ENCODE assay signal across 8 cellular contexts in the genomic region with DNA sequence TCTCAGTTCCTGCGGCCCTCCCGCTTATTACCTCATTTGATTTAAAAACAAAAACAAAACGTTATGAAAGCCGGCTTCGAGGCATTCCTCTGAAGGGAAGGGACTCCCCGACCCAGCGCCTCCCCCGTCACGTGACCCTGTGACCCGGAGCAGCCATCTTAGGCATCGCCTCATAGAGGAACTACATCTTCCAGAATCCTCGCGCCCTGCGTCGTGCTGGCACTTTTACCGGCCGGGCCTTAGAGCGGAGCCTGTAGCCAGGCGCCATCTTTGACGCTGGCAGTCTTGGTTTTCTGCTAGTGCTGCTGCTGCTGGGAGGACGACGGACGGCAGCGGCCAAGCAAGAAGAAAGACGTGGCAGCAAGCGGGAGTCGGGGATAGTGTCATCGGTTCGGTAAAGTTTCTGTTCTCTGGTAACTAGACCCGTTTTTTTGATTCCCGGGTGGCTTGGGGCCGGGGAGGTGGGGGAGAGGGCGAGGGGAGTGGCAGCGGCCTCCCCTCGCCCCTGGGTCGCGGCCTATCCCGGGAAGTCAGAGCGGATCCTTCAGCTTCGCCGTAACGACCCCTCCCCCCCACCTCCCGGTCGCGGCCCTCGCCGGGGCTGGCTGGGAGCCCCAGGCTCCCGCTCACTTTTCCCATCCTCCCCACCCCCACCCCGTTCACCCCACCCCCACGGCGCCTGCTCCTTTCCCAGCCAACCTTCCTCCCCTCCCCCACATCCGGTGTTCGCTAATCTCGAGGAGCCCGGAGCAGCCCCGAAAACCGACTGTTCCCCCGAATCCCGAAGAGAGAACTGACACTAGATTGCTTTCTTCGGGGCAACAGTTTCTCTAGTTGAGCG. TPM values are rescaled to one million over a fixed set of nuclear protein-coding genes. Genes with fewer than 3 reads are reported as not detected.
DNase-seq lines count a peak whose midpoint lies in the region; ATAC-seq, FAIRE-seq and TF ChIP-seq lines count a peak whose summit lies in the region.

A gene with protein sequence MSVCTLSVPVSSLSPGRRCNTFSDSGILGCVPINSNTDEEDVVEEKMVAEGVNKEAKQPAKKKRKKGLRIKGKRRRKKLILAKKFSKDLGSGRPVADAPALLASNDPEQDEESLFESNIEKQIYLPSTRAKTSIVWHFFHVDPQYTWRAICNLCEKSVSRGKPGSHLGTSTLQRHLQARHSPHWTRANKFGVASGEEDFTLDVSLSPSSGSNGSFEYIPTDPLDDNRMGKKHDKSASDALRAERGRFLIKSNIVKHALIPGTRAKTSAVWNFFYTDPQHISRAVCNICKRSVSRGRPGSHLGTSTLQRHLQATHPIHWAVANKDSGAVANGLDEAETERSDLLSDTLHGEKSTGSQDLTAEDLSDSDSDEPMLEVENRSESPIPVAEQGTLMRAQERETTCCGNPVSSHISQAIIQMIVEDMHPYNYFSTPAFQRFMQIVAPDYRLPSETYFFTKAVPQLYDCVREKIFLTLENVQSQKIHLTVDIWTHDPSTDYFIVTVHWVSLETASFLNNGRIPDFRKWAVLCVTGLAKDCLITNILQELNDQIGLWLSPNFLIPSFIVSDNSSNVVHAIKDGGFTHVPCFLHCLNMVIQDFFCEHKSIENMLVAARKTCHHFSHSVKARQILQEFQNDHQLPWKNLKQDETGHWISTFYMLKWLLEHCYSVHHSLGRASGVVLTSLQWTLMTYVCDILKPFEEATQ (N-terminal part only) (plus strand): TSS at position 242 of the 841 bp plus-strand sequence. CDS start 1,900 bp downstream, outside the sequence.
TSS of gene ZC3H11A (plus strand) at position 242 of the 841 bp plus-strand sequence. CDS start 21,448 bp downstream, outside the sequence.

- dilution Hi-C loops in mammary epithelial cell (cut with HindIII; ENCODE audit: low sequenced_read_pairs), result loop anchor here (5.0 kb wide), 1 partner anchor 143 kb away; no protein-coding TSS in a partner anchor

- H3K36me3 ChIP-seq in ACC112 (ENCODE audit: insufficient read depth, low read length) (peaks cover 36% of the 10 kb centered on the region), WERI-Rb-1 (peaks cover 46% of the 10 kb centered on the region), mammary epithelial cell (ENCODE audit: insufficient read depth, low read length) (peaks cover 9% of the 10 kb centered on the region), iPS-20b (ENCODE audit: insufficient read depth, low read depth, low read length) (peaks cover 39% of the 10 kb centered on the region), small intestine (ENCODE audit: control insufficient read depth in 2 of 2, insufficient read depth in 2 of 2, low read length in 2 of 2) (no peaks in the 10 kb centered on the region)

- intact Hi-C loops in mammary epithelial cell (cut with micrococcal nuclease), result loop anchor here (1.0 to 5.0 kb wide), 4 partner anchors 27 to 291 kb away; no protein-coding TSS in a partner anchor

- no peaks in the 10 kb centered on the region for H3K27me3 ChIP-seq in ACC112 (ENCODE audit: insufficient read depth, low read length)
- no peaks in the 10 kb centered on the region for H3K27me3 ChIP-seq in WERI-Rb-1 (ENCODE audit: insufficient read depth, low read depth, severe bottlenecking)
- no peaks in the 10 kb centered on the region for H3K27me3 ChIP-seq in mammary epithelial cell (ENCODE audit: insufficient read depth, low read length)
- no peaks in the 10 kb centered on the region for H3K27me3 ChIP-seq in iPS-20b (ENCODE audit: insufficient read depth, low read length)
- H3K27me3 ChIP-seq in small intestine (ENCODE audit: control insufficient read depth in 2 of 2, insufficient read depth in 2 of 2, low read length in 2 of 2), result no peaks in the 10 kb centered on the region

- H2AFZ ChIP-seq in ACC112 (ENCODE audit: low read length, unreplicated experiment) (peak within 1 kb of the TSS; percentile 62), mammary epithelial cell (ENCODE audit: low read depth, low read length) (peak within 1 kb of the TSS; percentile 59)

- H3K4me1 ChIP-seq in ACC112 (ENCODE audit: control insufficient read depth, insufficient read depth, low read length, unreplicated experiment), result peaks cover 39% of the 10 kb centered on the region
- peaks cover 25% of the 10 kb centered on the region for H3K4me1 ChIP-seq in mammary epithelial cell (ENCODE audit: insufficient read depth, low read length)
- H3K4me1 ChIP-seq in iPS-20b (ENCODE audit: insufficient read depth, low read length), result peaks cover 12% of the 10 kb centered on the region
- peaks cover 8 to 22% of the 10 kb centered on the region in 2 donors for H3K4me1 ChIP-seq in small intestine (ENCODE audit: control insufficient read depth in 2 of 2, insufficient read depth in 1 of 2, low read depth in 1 of 2, low read length in 1 of 2)

- in situ Hi-C loops in mammary epithelial cell (cut with MboI; ENCODE audit: low sequenced_read_pairs in 2 of 2), result loop anchor here in 1 of 2 donors (10.0 kb wide), 1 partner anchor 91 kb away; no protein-coding TSS in a partner anchor

- H3K79me2 ChIP-seq in ACC112 (ENCODE audit: control insufficient read depth, insufficient read depth, low read length, unreplicated experiment) (peaks cover 48% of the 10 kb centered on the region), mammary epithelial cell (ENCODE audit: insufficient read depth, low read length) (peaks cover 47% of the 10 kb centered on the region)

- peak; percentile 99 for DNase-seq in NCI-H2227 (lab: John Stamatoyannopoulos, UW; ENCODE audit: unreplicated experiment)
- DNase-seq in WERI-Rb-1, result peak; percentile 100
- DNase-seq in mammary epithelial cell, result peak; percentile 99
- DNase-seq in small intestine, result peak; percentile 99

- peaks cover 8% of the 10 kb centered on the region for H4K20me1 ChIP-seq in mammary epithelial cell (ENCODE audit: insufficient read depth, low read length)

- H3K27ac ChIP-seq in ACC112 (ENCODE audit: low read depth, low read length), result peak within 1 kb of the TSS; percentile 94
- peak within 1 kb of the TSS; percentile 96 for H3K27ac ChIP-seq in WERI-Rb-1
- H3K27ac ChIP-seq in mammary epithelial cell (ENCODE audit: insufficient read depth, low read depth, low read length), result peak within 1 kb of the TSS; percentile 94
- peak within 1 kb of the TSS; percentile 100 for H3K27ac ChIP-seq in iPS-20b (ENCODE audit: low read length)
- H3K27ac ChIP-seq in small intestine (ENCODE audit: low read depth in 1 of 2, low read length in 1 of 2), result peak within 1 kb of the TSS; percentile 58 to 88

- CTCF ChIA-PET in mammary epithelial cell (lab: Charles Lee; ENCODE audit: low non-redundant PET), result no interaction called here

- WGBS in mammary epithelial cell (ENCODE audit: low coverage, missing lambda C conversion rate), result under 1% methylated on average over 20 of the region's 61 CpGs
- 0% methylated on average over 45 to 61 of the region's 61 CpGs for WGBS in small intestine, 3 donors

- H3K9me3 ChIP-seq in WERI-Rb-1 (ENCODE audit: severe bottlenecking) (no peaks in the 10 kb centered on the region), mammary epithelial cell (replicated peaks; ENCODE audit: insufficient read depth, low read length) (no peaks in the 10 kb centered on the region), iPS-20b (ENCODE audit: insufficient read depth, low read depth, low read length) (peaks cover 3% of the 10 kb centered on the region; the same call in 1 of the 2 replicates), small intestine (ENCODE audit: control insufficient read depth, low read depth) (no peaks in the 10 kb centered on the region)

- H3K4me3 ChIP-seq in ACC112 (ENCODE audit: low read depth, low read length), result peak within 1 kb of the TSS; percentile 100
- peak within 1 kb of the TSS; percentile 78 for H3K4me3 ChIP-seq in WERI-Rb-1 (ENCODE audit: low read depth, low read length)
- H3K4me3 ChIP-seq in mammary epithelial cell (replicated peaks in 1 of 3; ENCODE audit: insufficient read depth in 1 of 3, low read depth in 2 of 3, low read length in 3 of 3), result peak within 1 kb of the TSS; percentile 46 to 84 (median 67)
- peak within 1 kb of the TSS; percentile 98 for H3K4me3 ChIP-seq in iPS-20b (ENCODE audit: low read length)
- peak within 1 kb of the TSS; percentile 65 to 86 for H3K4me3 ChIP-seq in small intestine (ENCODE audit: low read depth in 1 of 2, low read length in 2 of 2)

- H3K9ac ChIP-seq in mammary epithelial cell (ENCODE audit: insufficient read depth, low read length) (peak within 1 kb of the TSS; percentile 97), iPS-20b (ENCODE audit: low read depth, low read length) (peak within 1 kb of the TSS; percentile 100)

- peak; percentile 95 for ATAC-seq in GM18873 (IDR thresholded peaks at IDR 0.05; ENCODE audit: low FRiP score, unreplicated experiment)
- ATAC-seq in HG03139 (IDR thresholded peaks at IDR 0.05; ENCODE audit: unreplicated experiment), result peak; percentile 96

- TF ChIP-seq CTCF in WERI-Rb-1 (IDR thresholded peaks at IDR 0.05; ENCODE audit: low read depth, low read length) (no peak), mammary epithelial cell (conservative IDR thresholded peaks at IDR 0.05 in 1 of 2, IDR thresholded peaks at IDR 0.05 in 1 of 2; ENCODE audit: extremely low read depth in 1 of 2, insufficient read depth in 1 of 2, low read depth in 1 of 2, low read length in 2 of 2) (no peak)

- FAIRE-seq in small intestine (lab: Jason Lieb, UNC), result no peak

- no TSS peak for BruUV-seq in mammary epithelial cell (replicated peaks; lab: Mats Ljungman, UMichigan)

- H3K4me2 ChIP-seq in mammary epithelial cell (ENCODE audit: insufficient read depth, low read depth, low read length), result peak within 1 kb of the TSS; percentile 96

RNA-seq across cellular contexts. Expression of the first gene that starts in this region (rescaled TPM):
- total RNA-seq in mammary epithelial cell, result 10 to 100 TPM; 28.8 to 32.3 TPM
- polyA plus RNA-seq in mammary epithelial cell (7.8 TPM), small intestine (1 to 10 TPM in 1 of 3 donors, under 1 TPM in 2; 0.27 to 2.2 (median 0.89) TPM)
- polyA minus RNA-seq in mammary epithelial cell, result 17.1 TPM

RNA-seq across cellular contexts. Expression of gene ZC3H11A, which starts in this region (rescaled TPM):
- 10 to 100 TPM; 77.7 to 91.5 TPM for total RNA-seq in mammary epithelial cell
- polyA plus RNA-seq in mammary epithelial cell (51.4 TPM), small intestine (10 to 100 TPM; 36.5 to 46.7 (median 37.9) TPM)
- polyA minus RNA-seq in mammary epithelial cell, result 84.6 TPM

Comparison
In these comparisons a context has a peak if more than half of its experiments do, and no peak if none do; other contexts are left out.
1. Peak in every context shown above with its lines: DNase-seq, ATAC-seq, H3K4me3 ChIP-seq and H3K27ac ChIP-seq.